ENCODE assay signal across 9 cellular contexts in genomic region chr4:67909910-67910905, GRCh38. TPM values are rescaled to one million over a fixed set of nuclear protein-coding genes. Genes with fewer than 3 reads are reported as not detected.
DNase-seq lines count a peak whose midpoint lies in the region; ATAC-seq, FAIRE-seq and TF ChIP-seq lines count a peak whose summit lies in the region.
"Had no signal": no experiment of that assay in that cellular context is flagged by ENCODE, and none has a peak within 500 bp of the region (broad histone marks: within the 10 kb centered on the region; RNA-seq: fewer than 3 reads in every experiment).

No MANE protein-coding gene starts in this region.

- H3K4me3 ChIP-seq in Caco-2 (ENCODE audit: low read depth, low read length) (no peak overlapping the region), astrocyte (ENCODE audit: insufficient read depth, low read depth, low read length) (no peak overlapping the region), mesenchymal stem cell (ENCODE audit: insufficient read depth in 1 of 2, low read depth in 1 of 2, low read length in 2 of 2) (no peak overlapping the region), H7 (ENCODE audit: insufficient read depth, low read depth, low read length) (no peak overlapping the region)
- H3K4me3 ChIP-seq: uterus had no signal

- POLR2A ChIA-PET in Caco-2 (lab: Charles Lee): no interaction called here

- no peak overlapping the region for H2AK5ac ChIP-seq in mesenchymal stem cell (ENCODE audit: low read length, severe bottlenecking)

- no peak overlapping the region for H3K14ac ChIP-seq in mesenchymal stem cell (ENCODE audit: low read length in 2 of 2)

- CTCF ChIA-PET in Caco-2 (lab: Charles Lee): interaction anchor here (1.3 kb wide), 1 partner anchor 17 kb away, joined by 3 read pairs; no protein-coding TSS in a partner anchor

- no peak overlapping the region for H3K4ac ChIP-seq in mesenchymal stem cell (ENCODE audit: low read depth in 1 of 2, low read length in 2 of 2)

- H3K4me1 ChIP-seq in Caco-2: peaks cover 9% of the 10 kb centered on the region
- no peaks in the 10 kb centered on the region for H3K4me1 ChIP-seq in astrocyte (ENCODE audit: insufficient read depth, low read length)
- H3K4me1 ChIP-seq in mesenchymal stem cell (ENCODE audit: control insufficient read depth, insufficient read depth, low read depth, low read length): no peaks in the 10 kb centered on the region
- H3K4me1 ChIP-seq: uterus had no signal

- no peak overlapping the region for H3K27ac Mint-ChIP-seq in Caco-2 (ENCODE audit: unreplicated experiment)
- no peak overlapping the region for H3K27ac Mint-ChIP-seq in astrocyte (ENCODE audit: unreplicated experiment)

- no peak overlapping the region for H3K23ac ChIP-seq in mesenchymal stem cell (ENCODE audit: low read length in 2 of 2)

- H3K4me3 Mint-ChIP-seq in Caco-2 (ENCODE audit: unreplicated experiment): no peak overlapping the region
- no peak overlapping the region for H3K4me3 Mint-ChIP-seq in astrocyte (ENCODE audit: unreplicated experiment)

- H4K8ac ChIP-seq in mesenchymal stem cell (ENCODE audit: low read length): no peak overlapping the region

- H3K79me2 ChIP-seq in astrocyte (ENCODE audit: insufficient read depth, low read length): no peaks in the 10 kb centered on the region

- H3K36me3 Mint-ChIP-seq in Caco-2 (ENCODE audit: insufficient read depth, unreplicated experiment) (no peaks in the 10 kb centered on the region), astrocyte (ENCODE audit: low read depth, unreplicated experiment) (no peaks in the 10 kb centered on the region)

- H3K9me3 Mint-ChIP-seq in Caco-2 (ENCODE audit: unreplicated experiment) (no peaks in the 10 kb centered on the region), astrocyte (ENCODE audit: unreplicated experiment) (no peaks in the 10 kb centered on the region)

- intact Hi-C loops in Caco-2 (cut with micrococcal nuclease; ENCODE audit: unreplicated experiment): loop anchor here (1.0 kb wide), 2 partner anchors 38 to 361 kb away; no protein-coding TSS in a partner anchor

- ATAC-seq in HG03103 (IDR thresholded peaks at IDR 0.05; ENCODE audit: low read depth, unreplicated experiment): peak; percentile 48
- ATAC-seq in GM18505 (IDR thresholded peaks at IDR 0.05; ENCODE audit: unreplicated experiment): no peak
- no peak for ATAC-seq in GM18873 (IDR thresholded peaks at IDR 0.05; ENCODE audit: low FRiP score, unreplicated experiment)
- ATAC-seq in GM21381 (IDR thresholded peaks at IDR 0.05; ENCODE audit: unreplicated experiment): no peak

- no peak overlapping the region for H2BK15ac ChIP-seq in mesenchymal stem cell (ENCODE audit: low read depth, poor library complexity, severe bottlenecking)

- H3K27me3 Mint-ChIP-seq in Caco-2 (ENCODE audit: insufficient read depth, unreplicated experiment) (no peaks in the 10 kb centered on the region), astrocyte (ENCODE audit: low read depth, unreplicated experiment) (no peaks in the 10 kb centered on the region)

- H3K27ac ChIP-seq in astrocyte (ENCODE audit: low read depth, low read length): no peak overlapping the region
- H3K27ac ChIP-seq in mesenchymal stem cell (ENCODE audit: low read length, poor library complexity, severe bottlenecking): no peak overlapping the region
- H3K27ac ChIP-seq: uterus had no signal

- H2BK5ac ChIP-seq in mesenchymal stem cell (ENCODE audit: low read depth, low read length, poor library complexity, severe bottlenecking): no peak overlapping the region

- H4K20me1 ChIP-seq in astrocyte (ENCODE audit: insufficient read depth, low read length): no peaks in the 10 kb centered on the region

- H3K27me3 ChIP-seq in Caco-2 (replicated peaks; ENCODE audit: control insufficient read depth, insufficient read depth, low read length) (no peaks in the 10 kb centered on the region), astrocyte (ENCODE audit: insufficient read depth, low read length) (no peaks in the 10 kb centered on the region), mesenchymal stem cell (ENCODE audit: control insufficient read depth in 1 of 2, insufficient read depth in 1 of 2, low read length in 2 of 2) (no peaks in the 10 kb centered on the region), H7 (ENCODE audit: control insufficient read depth, insufficient read depth, low read length) (no peaks in the 10 kb centered on the region)
- H3K27me3 ChIP-seq: uterus had no signal

- no TSS peak for BruUV-seq in Caco-2 (replicated peaks; lab: Mats Ljungman, UMichigan)

- no peak for TF ChIP-seq POLR2A in GM18505 (IDR thresholded peaks at IDR 0.05; ENCODE audit: borderline replicate concordance, extremely low read depth, insufficient read depth, insufficient read length)

- H3K9me3 ChIP-seq in Caco-2: no peaks in the 10 kb centered on the region
- H3K9me3 ChIP-seq in astrocyte (ENCODE audit: insufficient read depth, low read depth, low read length): no peaks in the 10 kb centered on the region
- H3K9me3 ChIP-seq in mesenchymal stem cell (ENCODE audit: control insufficient read depth, low read length): no peaks in the 10 kb centered on the region
- H3K9me3 ChIP-seq: uterus had no signal

- H3K36me3 ChIP-seq in Caco-2 (ENCODE audit: control insufficient read depth, insufficient read depth, low read length) (no peaks in the 10 kb centered on the region), astrocyte (ENCODE audit: insufficient read depth, low read length) (no peaks in the 10 kb centered on the region), mesenchymal stem cell (ENCODE audit: control insufficient read depth in 1 of 2, insufficient read depth in 2 of 2, low read depth in 1 of 2, low read length in 2 of 2) (no peaks in the 10 kb centered on the region), H7 (replicated peaks; ENCODE audit: control insufficient read depth, insufficient read depth, low read length) (no peaks in the 10 kb centered on the region)
- H3K36me3 ChIP-seq: uterus had no signal

- DNase-seq in Caco-2 (no peak), astrocyte (ENCODE audit: low read depth) (no peak), mesenchymal stem cell (peak; percentile 35), H7 (no peak)
- DNase-seq: uterus had no signal

- TF ChIP-seq CTCF in Caco-2 (IDR thresholded peaks at IDR 0.05; ENCODE audit: insufficient read depth in 1 of 2, low read depth in 1 of 2, low read length in 1 of 2, severe bottlenecking in 1 of 2, unreplicated experiment in 1 of 2) (peak; percentile 47 to 66), astrocyte (IDR thresholded peaks at IDR 0.05; ENCODE audit: insufficient read depth, low read depth, low read length) (peak; percentile 64)

- no peak overlapping the region for H2AFZ ChIP-seq in astrocyte (ENCODE audit: low read depth, low read length)
- no peak overlapping the region for H2AFZ ChIP-seq in mesenchymal stem cell (ENCODE audit: low read depth, low read length)

- H3K18ac ChIP-seq in mesenchymal stem cell (ENCODE audit: low read depth in 1 of 2, low read length in 2 of 2): no peak overlapping the region

- H2BK12ac ChIP-seq in mesenchymal stem cell (ENCODE audit: low read length in 2 of 2): no peak overlapping the region

- H3K4me2 ChIP-seq in astrocyte (ENCODE audit: low read length) (no peak overlapping the region), mesenchymal stem cell (ENCODE audit: low read length, poor library complexity, severe bottlenecking) (no peak overlapping the region)

- H3K4me1 Mint-ChIP-seq in Caco-2 (ENCODE audit: low read depth, unreplicated experiment): no peaks in the 10 kb centered on the region
- H3K4me1 Mint-ChIP-seq in astrocyte (ENCODE audit: low read depth, unreplicated experiment): no peaks in the 10 kb centered on the region

- no peak overlapping the region for H3K9ac ChIP-seq in astrocyte (ENCODE audit: low read length)
- no peak overlapping the region for H3K9ac ChIP-seq in mesenchymal stem cell (ENCODE audit: low read length)

- no peaks in the 10 kb centered on the region for H3K79me1 ChIP-seq in mesenchymal stem cell (replicated peaks; ENCODE audit: low read length, poor library complexity, severe bottlenecking)

- 0% methylated on average over 1 of the region's 7 CpGs for WGBS in mesenchymal stem cell

- no peak overlapping the region for H2BK120ac ChIP-seq in mesenchymal stem cell (ENCODE audit: low read depth, low read length)

- FAIRE-seq in astrocyte (lab: Jason Lieb, UNC): no peak

- H4K91ac ChIP-seq in mesenchymal stem cell (ENCODE audit: low read length): no peak overlapping the region

RNA-seq across cellular contexts. Expression of gene TMPRSS11D, which starts 26.4 kb away (rescaled TPM):
- total RNA-seq in Caco-2 (2022) (not detected in 2 replicates), astrocyte (not detected in 2 replicates)
- not detected for polyA plus RNA-seq in mesenchymal stem cell (2013, experiment 1 of 2)
- polyA plus RNA-seq in mesenchymal stem cell (2013, experiment 2 of 2): not detected
- total RNA-seq in H7 (2014; rRNA removed; shearing (Covaris generic)): not detected in 2 replicates
- total RNA-seq: uterus had no signal

RNA-seq across cellular contexts. Expression of gene TMPRSS11A, which starts 53.1 kb away (rescaled TPM):
- total RNA-seq in Caco-2 (2022) (not detected in 2 replicates), astrocyte (not detected in 2 replicates)
- 0.03 TPM for polyA plus RNA-seq in mesenchymal stem cell (2013, experiment 1 of 2)
- polyA plus RNA-seq in mesenchymal stem cell (2013, experiment 2 of 2): not detected
- 0.21 TPM in 1 of 2 replicates, not detected in the other for total RNA-seq in H7 (2014; rRNA removed; shearing (Covaris generic))
- total RNA-seq: uterus had no signal
